ENCODE assay signal across 23 cellular contexts in genomic region chr10:132648072-132648855, GRCh38.
DNase-seq lines count a peak whose midpoint lies in the region; ATAC-seq and TF ChIP-seq lines count a peak whose summit lies in the region.
"Had no signal": no experiment of that assay in that cellular context is flagged by ENCODE, and none has a peak within 500 bp of the region (broad histone marks: within the 10 kb centered on the region; RNA-seq: fewer than 3 reads in every experiment).

No MANE protein-coding gene starts in this region.

- H3K9me3 ChIP-seq in HAP-1 (no peaks in the 10 kb centered on the region), left lung (no peaks in the 10 kb centered on the region)
- H3K9me3 ChIP-seq: BLaER1, gastrocnemius medialis, mucosa of descending colon had no signal

- intact Hi-C loops in left lung (cut with DNase I) = no loop called here

- H3K4me3 ChIP-seq in HAP-1 (no peak overlapping the region), left lung (no peak overlapping the region)
- H3K4me3 ChIP-seq: BLaER1, gastrocnemius medialis, mucosa of descending colon had no signal

- TF ChIP-seq CTCF in left lung (IDR thresholded peaks at IDR 0.05) = no peak

- ATAC-seq in left lung (no peak), GM19328 (IDR thresholded peaks at IDR 0.05; ENCODE audit: unreplicated experiment) (no peak)
- ATAC-seq: activated CD4-positive, alpha-beta T cell treated with anti-CD3 and anti-CD28 coated beads for 36 hours; gastrocnemius medialis; mucosa of descending colon; stimulated activated naive CD8-positive, alpha-beta T cell treated with anti-CD3 and anti-CD28 coated beads, Interleukin-15, amount 100 ng/mL, for 72 hours had no signal

- H3K36me3 ChIP-seq in HAP-1 (replicated peaks) = no peaks in the 10 kb centered on the region
- H3K36me3 ChIP-seq in left lung = peaks cover 0 to 45% of the 10 kb centered on the region in 2 donors

- no peaks in the 10 kb centered on the region for H3K27me3 ChIP-seq in HAP-1 (ENCODE audit: low read depth)
- no peaks in the 10 kb centered on the region for H3K27me3 ChIP-seq in left lung
- H3K27me3 ChIP-seq: BLaER1, gastrocnemius medialis had no signal

- H3K27ac ChIP-seq in caudate nucleus (ENCODE audit: low read depth, low read length) (peak overlapping the region; percentile 99), left lung (no peak overlapping the region)
- H3K27ac ChIP-seq: BLaER1, gastrocnemius medialis had no signal

- DNase-seq in HAP-1 (ENCODE audit: low spot score in 2 of 2) = peak; percentile 43 to 63
- DNase-seq in caudate nucleus (lab: John Stamatoyannopoulos, UW) = peak in 18 of 61 donors; percentile 36 to 85 (median 60)
- peak; percentile 15 to 74 for DNase-seq in left lung
- peak; percentile 29 for DNase-seq in retina
- no peak for DNase-seq in NCI-H2171 (lab: John Stamatoyannopoulos, UW)
- no peak for DNase-seq in NCI-H2081 (lab: John Stamatoyannopoulos, UW)
- DNase-seq in NOMO-1 treated with dmso at 0.1 percent for 144 hours (lab: John Stamatoyannopoulos, UW; ENCODE audit: unreplicated experiment) = no peak
- DNase-seq: activated CD4-positive, alpha-beta T cell treated with anti-CD3 and anti-CD28 coated beads for 36 hours; activated CD8-positive, alpha-beta memory T cell treated with anti-CD3 and anti-CD28 coated beads for 24 hours; activated T-cell treated with anti-CD3 and anti-CD28 coated beads, Interleukin-2, amount 50 U/mL, for 48 hours; cerebellar nuclear complex; effector CD4-positive, alpha-beta T cell; gastrocnemius medialis; NCI-H1048; NCI-H187 treated with DMSO at 0.1 percent for 48 hours; NCI-H82; OCI-M1; SHP77 treated with DMSO at 0.1 percent for 48 hours; stimulated activated CD4-positive, alpha-beta T cell treated with anti-CD3 and anti-CD28 coated beads, Interleukin-4, amount 100 ng/mL, for 4 hours; stimulated activated naive CD8-positive, alpha-beta T cell treated with anti-CD3 and anti-CD28 coated beads, Interleukin-15, amount 100 ng/mL, for 72 hours had no signal

- H3K4me1 ChIP-seq in HAP-1 (peaks cover 20% of the 10 kb centered on the region), left lung (no peaks in the 10 kb centered on the region)
- H3K4me1 ChIP-seq: gastrocnemius medialis had no signal

- in situ Hi-C loops in HAP-1 (cut with MboI; ENCODE audit: low sequenced_read_pairs) = loop anchor here (5.0 to 25.0 kb wide), 2 partner anchors 256 to 436 kb away; no protein-coding TSS in a partner anchor

Comparison
In these comparisons a context has a peak if more than half of its experiments do, and no peak if none do; other contexts are left out.
1. DNase-seq: peak in HAP-1 (2 of 2), left lung (2 of 2) and retina (single experiment); none in NCI-H2171 (single experiment), NCI-H2081 (0 of 2) and NOMO-1 treated with dmso at 0.1 percent for 144 hours (single experiment).